13 cellular contexts compared by ENCODE assay signal in genomic region chr3:98777801-98778220, GRCh38. TPM values are rescaled to one million over a fixed set of nuclear protein-coding genes. Genes with fewer than 3 reads are reported as not detected.
DNase-seq lines count a peak whose midpoint lies in the region; ATAC-seq and TF ChIP-seq lines count a peak whose summit lies in the region.
"Had no signal": no experiment of that assay in that cellular context is flagged by ENCODE, and none has a peak within 500 bp of the region (broad histone marks: within the 10 kb centered on the region; RNA-seq: fewer than 3 reads in every experiment).

No MANE protein-coding gene starts in this region.

- no peak for ATAC-seq in GM19035 (IDR thresholded peaks at IDR 0.05; ENCODE audit: unreplicated experiment)
- ATAC-seq in HG02885 (IDR thresholded peaks at IDR 0.05; ENCODE audit: poor library complexity, unreplicated experiment), result no peak
- ATAC-seq: gastrocnemius medialis had no signal

- intact Hi-C loops in CD14-positive monocyte (cut with micrococcal nuclease), result loop anchor here in 1 of 2 donors (2.0 to 5.0 kb wide), 2 partner anchors 15 to 46 kb away; partner anchors contain the start of gene ST3GAL6

- POLR2A ChIA-PET in RWPE1 (lab: Yijun Ruan, JAX; ENCODE audit: low non-redundant PET), result no interaction called here

- CTCF ChIA-PET in RWPE1 (lab: Yijun Ruan, JAX), result interaction anchor here (1.0 kb wide), 1 partner anchor 176 kb away, joined by 3 read pairs; no protein-coding TSS in a partner anchor

- no peak for DNase-seq in CD14-positive monocyte (ENCODE audit: low spot score)
- no peak for DNase-seq in RWPE1 (ENCODE audit: low spot score)
- peak; percentile 61 for DNase-seq in fibroblast of peridontal ligament (ENCODE audit: extremely low read depth)
- peak; percentile 61 for DNase-seq in retinal pigment epithelial cell (ENCODE audit: low read depth)
- no peak for DNase-seq in NCI-H748 treated with DMSO at 0.1 percent for 48 hours (lab: John Stamatoyannopoulos, UW)
- DNase-seq in occipital lobe (lab: John Stamatoyannopoulos, UW), result no peak
- DNase-seq: activated CD8-positive, alpha-beta memory T cell treated with anti-CD3 and anti-CD28 coated beads, Interleukin-2, amount 50 U/mL, for 4 hours; CD4-positive, alpha-beta memory T cell; gastrocnemius medialis; Peyer's patch; thyroid gland had no signal

- H3K9me3 Mint-ChIP-seq in CD14-positive monocyte, result no peaks in the 10 kb centered on the region

- H3K4me1 Mint-ChIP-seq in CD14-positive monocyte, result peaks cover 51% of the 10 kb centered on the region
- H3K4me1 Mint-ChIP-seq: CD4-positive, alpha-beta memory T cell had no signal

- TF ChIP-seq CTCF in CD14-positive monocyte (IDR thresholded peaks at IDR 0.05) (no peak), RWPE1 (conservative IDR thresholded peaks at IDR 0.05; ENCODE audit: low read depth) (0 out of 2 replicates have a peak, but pooled peaks have one; percentile 16), retinal pigment epithelial cell (conservative IDR thresholded peaks at IDR 0.05; ENCODE audit: low read depth, low read length) (peak; percentile 45)

- no peaks in the 10 kb centered on the region for H3K27me3 Mint-ChIP-seq in CD14-positive monocyte (ENCODE audit: low read depth in 3 of 3)

- no peak overlapping the region for H3K4me3 ChIP-seq in retinal pigment epithelial cell (ENCODE audit: low read length)
- H3K4me3 ChIP-seq: gastrocnemius medialis, Peyer's patch, thyroid gland had no signal

- H3K27ac ChIP-seq in RWPE1, result no peak overlapping the region
- H3K27ac ChIP-seq: gastrocnemius medialis had no signal

- no peak overlapping the region for H3K4me3 Mint-ChIP-seq in CD14-positive monocyte
- H3K4me3 Mint-ChIP-seq: CD4-positive, alpha-beta memory T cell had no signal

- peak overlapping the region; percentile 66 to 98 (median 94) for H3K27ac Mint-ChIP-seq in CD14-positive monocyte
- H3K27ac Mint-ChIP-seq: CD4-positive, alpha-beta memory T cell had no signal

- peaks cover 74 to 85% of the 10 kb centered on the region in 2 donors for H3K36me3 Mint-ChIP-seq in CD14-positive monocyte
- H3K36me3 Mint-ChIP-seq: CD4-positive, alpha-beta memory T cell had no signal

RNA-seq across cellular contexts. Expression of gene ST3GAL6, which starts 14.7 kb away (rescaled TPM):
- 10 to 100 TPM; 21.0 to 22.8 TPM for polyA plus RNA-seq in CD14-positive monocyte
- total RNA-seq in occipital lobe, result 35.6 TPM

Comparison
In these comparisons a context has a peak if more than half of its experiments do, and no peak if none do; other contexts are left out.
1. DNase-seq: peak in fibroblast of peridontal ligament (single experiment) and retinal pigment epithelial cell (single experiment); none in CD14-positive monocyte (single experiment), RWPE1 (single experiment), NCI-H748 treated with DMSO at 0.1 percent for 48 hours (single experiment) and occipital lobe (single experiment).